In genomic region chr1:23867953-23868847, GRCh38 we compare ENCODE assay signal across 8 cellular contexts. TPM values are rescaled to one million over a fixed set of nuclear protein-coding genes. Genes with fewer than 3 reads are reported as not detected.
DNase-seq lines count a peak whose midpoint lies in the region; ATAC-seq and TF ChIP-seq lines count a peak whose summit lies in the region.

Gene FUCA1 (minus strand): TSS chr1:23868290. CDS start chr1:23868286, 4 bp downstream.

- peak within 1 kb of the TSS; percentile 84 for H3K27ac ChIP-seq in left ventricle myocardium inferior (replicated peaks)

- TF ChIP-seq CTCF in GM12873 (IDR thresholded peaks at IDR 0.05; ENCODE audit: insufficient read depth, low read depth, low read length, missing control alignments) (peak; percentile 96), left ventricle myocardium inferior (IDR thresholded peaks at IDR 0.05; ENCODE audit: borderline replicate concordance) (peak; percentile 97), progenitor cell of endocrine pancreas (IDR thresholded peaks at IDR 0.05; ENCODE audit: unreplicated experiment) (peak; percentile 98)

- no peaks in the 10 kb centered on the region for H3K36me3 Mint-ChIP-seq in progenitor cell of endocrine pancreas (ENCODE audit: insufficient read depth)

- H3K27me3 Mint-ChIP-seq in progenitor cell of endocrine pancreas = peaks cover 10% of the 10 kb centered on the region

- peak within 1 kb of the TSS; percentile 81 for H3K4me3 Mint-ChIP-seq in progenitor cell of endocrine pancreas (ENCODE audit: low read depth)

- H3K9me3 ChIP-seq in left ventricle myocardium inferior (replicated peaks) = no peaks in the 10 kb centered on the region

- peaks cover 19% of the 10 kb centered on the region for H3K36me3 ChIP-seq in left ventricle myocardium inferior

- peak; percentile 89 for ATAC-seq in HG02759 (IDR thresholded peaks at IDR 0.05; ENCODE audit: unreplicated experiment)

- H3K27me3 ChIP-seq in left ventricle myocardium inferior (ENCODE audit: low read depth) = no peaks in the 10 kb centered on the region

- H3K4me1 ChIP-seq in left ventricle myocardium inferior = peaks cover 40% of the 10 kb centered on the region

- peaks cover 6% of the 10 kb centered on the region for H3K4me1 Mint-ChIP-seq in progenitor cell of endocrine pancreas (ENCODE audit: low read depth)

- no peaks in the 10 kb centered on the region for H3K9me3 Mint-ChIP-seq in progenitor cell of endocrine pancreas (ENCODE audit: low read depth)

- intact Hi-C loops in left ventricle myocardium inferior (cut with micrococcal nuclease) = no loop called here

- peak within 1 kb of the TSS; percentile 64 for H3K27ac Mint-ChIP-seq in progenitor cell of endocrine pancreas

- H3K4me3 ChIP-seq in left ventricle myocardium inferior = peak within 1 kb of the TSS; percentile 89

- DNase-seq in NCI-H1417 (lab: John Stamatoyannopoulos, UW) (peak; percentile 97 to 98 (median 97)), T follicular helper cell (ENCODE audit: low read depth) (peak; percentile 93), amniotic epithelial cell (ENCODE audit: low read depth) (peak; percentile 81), left ventricle myocardium inferior (peak; percentile 92), progenitor cell of endocrine pancreas (ENCODE audit: low spot score, unreplicated experiment) (peak; percentile 92), ureter (ENCODE audit: low spot score) (peak; percentile 96)

RNA-seq across cellular contexts. Expression of gene FUCA1, which starts in this region (rescaled TPM):
- 11.4 TPM for total RNA-seq in left ventricle myocardium inferior
- 18.1 and 18.8 TPM in 2 replicates for total RNA-seq in progenitor cell of endocrine pancreas
- 72.3 TPM for total RNA-seq in ureter

Comparison
In these comparisons a context has a peak if more than half of its experiments do, and no peak if none do; other contexts are left out.
1. Peak in every context shown above with its lines: DNase-seq, ATAC-seq, H3K4me3 ChIP-seq and H3K27ac ChIP-seq.